8 cellular contexts compared by ENCODE assay signal in genomic region chr11:65712633-65713076, GRCh38. TPM values are rescaled to one million over a fixed set of nuclear protein-coding genes. Genes with fewer than 3 reads are reported as not detected.
A peak's percentile ranks its signal among the peaks of the same experiment; 100 is the strongest.
DNase-seq lines count a peak whose midpoint lies in the region; ATAC-seq and TF ChIP-seq lines count a peak whose summit lies in the region.

No MANE protein-coding gene starts in this region.

- H3K9me3 ChIP-seq in ascending aorta (no peaks in the 10 kb centered on the region), lower lobe of right lung (no peaks in the 10 kb centered on the region), upper lobe of right lung (no peaks in the 10 kb centered on the region)

- H3K4me3 Mint-ChIP-seq in activated naive CD4-positive, alpha-beta T cell treated with anti-CD3 and anti-CD28 coated beads, Interleukin-2, amount 10 ng/mL, durations not matched to agents 7 days and 5 days = peak overlapping the region; percentile 87

- H3K27me3 Mint-ChIP-seq in activated naive CD4-positive, alpha-beta T cell treated with anti-CD3 and anti-CD28 coated beads, Interleukin-2, amount 10 ng/mL, durations not matched to agents 7 days and 5 days = peaks cover 11% of the 10 kb centered on the region

- H3K4me1 ChIP-seq in ascending aorta (peaks cover 4 to 19% of the 10 kb centered on the region in 2 donors), lower lobe of right lung (peaks cover 27% of the 10 kb centered on the region), upper lobe of right lung (peaks cover 10% of the 10 kb centered on the region), foreskin keratinocyte (peaks cover 7% of the 10 kb centered on the region)

- peaks cover 41% of the 10 kb centered on the region for H3K4me1 Mint-ChIP-seq in activated naive CD4-positive, alpha-beta T cell treated with anti-CD3 and anti-CD28 coated beads, Interleukin-2, amount 10 ng/mL, durations not matched to agents 7 days and 5 days

- H3K36me3 ChIP-seq in ascending aorta (peaks cover 38 to 48% of the 10 kb centered on the region in 2 donors), lower lobe of right lung (peaks cover 48% of the 10 kb centered on the region), upper lobe of right lung (peaks cover 50% of the 10 kb centered on the region)

- peak overlapping the region; percentile 98 for H3K27ac Mint-ChIP-seq in activated naive CD4-positive, alpha-beta T cell treated with anti-CD3 and anti-CD28 coated beads, Interleukin-2, amount 10 ng/mL, durations not matched to agents 7 days and 5 days

- peaks cover 44% of the 10 kb centered on the region for H3K36me3 Mint-ChIP-seq in activated naive CD4-positive, alpha-beta T cell treated with anti-CD3 and anti-CD28 coated beads, Interleukin-2, amount 10 ng/mL, durations not matched to agents 7 days and 5 days

- H3K27ac ChIP-seq in ascending aorta (peak overlapping the region; percentile 96 to 100), lower lobe of right lung (peak overlapping the region; percentile 99), upper lobe of right lung (peak overlapping the region; percentile 98), foreskin keratinocyte (no peak overlapping the region)

- H3K9me3 Mint-ChIP-seq in activated naive CD4-positive, alpha-beta T cell treated with anti-CD3 and anti-CD28 coated beads, Interleukin-2, amount 10 ng/mL, durations not matched to agents 7 days and 5 days = no peaks in the 10 kb centered on the region

- intact Hi-C loops in ascending aorta (cut with DNase I) = loop anchor here (1.0 to 10.0 kb wide), 5 partner anchors 8 to 207 kb away; partner anchors contain the start of genes C11orf68, DRAP1, MAP3K11 and PCNX3
- intact Hi-C loops in lower lobe of right lung (cut with DNase I) = no loop called here
- intact Hi-C loops in upper lobe of right lung (cut with DNase I) = loop anchor here (10.0 kb wide), 1 partner anchor 102 kb away; no protein-coding TSS in a partner anchor

- H3K27me3 ChIP-seq in ascending aorta = no peaks in the 10 kb centered on the region
- H3K27me3 ChIP-seq in lower lobe of right lung (ENCODE audit: low read depth) = no peaks in the 10 kb centered on the region
- no peaks in the 10 kb centered on the region for H3K27me3 ChIP-seq in upper lobe of right lung
- no peaks in the 10 kb centered on the region for H3K27me3 ChIP-seq in foreskin keratinocyte

- H3K4me3 ChIP-seq in ascending aorta = peak overlapping the region; percentile 72 to 94
- H3K4me3 ChIP-seq in lower lobe of right lung = peak overlapping the region; percentile 71
- peak overlapping the region; percentile 65 for H3K4me3 ChIP-seq in upper lobe of right lung

- CTCF ChIA-PET in activated naive CD4-positive, alpha-beta T cell treated with anti-CD3 and anti-CD28 coated beads, Interleukin-2, amount 10 ng/mL, durations not matched to agents 7 days and 5 days (lab: Charles Lee) = interaction anchor here (0.6 to 4.3 kb wide), 17 partner anchors 8 to 424 kb away, joined by 3 to 33 read pairs (median 4); partner anchors contain the start of gene RNASEH2C

- TF ChIP-seq CTCF in ascending aorta (IDR thresholded peaks at IDR 0.05) (no peak), lower lobe of right lung (IDR thresholded peaks at IDR 0.05) (no peak), upper lobe of right lung (IDR thresholded peaks at IDR 0.05) (no peak), foreskin keratinocyte (conservative IDR thresholded peaks at IDR 0.05) (no peak)

- no peak for DNase-seq in activated naive CD4-positive, alpha-beta T cell treated with anti-CD3 and anti-CD28 coated beads, Interleukin-2, amount 10 ng/mL, durations not matched to agents 7 days and 5 days
- DNase-seq in activated naive CD4-positive, alpha-beta T cell treated with anti-CD3 and anti-CD28 coated beads, Interleukin-2, amount 50 U/mL, for 16 hours = no peak
- DNase-seq in ascending aorta (ENCODE audit: low spot score in 2 of 2) (no peak), lower lobe of right lung (no peak), upper lobe of right lung (no peak), DMS153 (lab: John Stamatoyannopoulos, UW) (no peak), foreskin keratinocyte (no peak), HuH-7.5 (ENCODE audit: low spot score) (no peak)

- ATAC-seq in lower lobe of right lung (no peak), upper lobe of right lung (no peak), foreskin keratinocyte (no peak)

RNA-seq across cellular contexts. Expression of gene KAT5, which starts 0.6 kb away (rescaled TPM):
- total RNA-seq in ascending aorta (31.0 TPM), lower lobe of right lung (82.6 TPM), upper lobe of right lung (77.5 TPM), foreskin keratinocyte (47.2 and 48.0 TPM in 2 replicates)
- polyA plus RNA-seq in foreskin keratinocyte = 42.5 and 47.7 TPM in 2 replicates

RNA-seq across cellular contexts. Expression of gene RNASEH2C, which starts 7.9 kb away (rescaled TPM):
- total RNA-seq in ascending aorta (155 TPM), lower lobe of right lung (44.4 TPM), upper lobe of right lung (42.5 TPM), foreskin keratinocyte (35.4 and 38.3 TPM in 2 replicates)
- polyA plus RNA-seq in foreskin keratinocyte = 56.4 and 60.0 TPM in 2 replicates

RNA-seq across cellular contexts. Expression of gene RELA, which starts 49.9 kb away (rescaled TPM):
- total RNA-seq in ascending aorta (115 TPM), lower lobe of right lung (68.9 TPM), upper lobe of right lung (68.2 TPM), foreskin keratinocyte (41.9 and 50.4 TPM in 2 replicates)
- polyA plus RNA-seq in foreskin keratinocyte = 48.6 and 53.2 TPM in 2 replicates
